In genomic region chr4:153398713-153399112, GRCh38 we compare ENCODE assay signal across 16 cellular contexts. TPM values are rescaled to one million over a fixed set of nuclear protein-coding genes. Genes with fewer than 3 reads are reported as not detected.
"Had no signal": no experiment of that assay in that cellular context is flagged by ENCODE, and none has a peak within 500 bp of the region (broad histone marks: within the 10 kb centered on the region; RNA-seq: fewer than 3 reads in every experiment).

No MANE protein-coding gene starts in this region.

- H3K9me3 ChIP-seq: left ventricle myocardium inferior, tibial artery, vagina had no signal

- H3K27me3 ChIP-seq: dorsolateral prefrontal cortex, tibial artery, vagina had no signal

- H3K27ac Mint-ChIP-seq: activated naive CD8-positive, alpha-beta T cell treated with anti-CD3 and anti-CD28 coated beads, Interleukin-2, amount 10 ng/mL, durations not matched to agents 7 days and 5 days; activated T-helper 1 cell treated with anti-CD3 and anti-CD28 coated beads, Interleukin-12 subunit alpha, Interleukin-12 subunit beta, Interleukin-2, Interleukin-4 antibody, amounts not matched to agents 30 ng/mL and 10 ng/mL and 1 ng/mL, durations not matched to agents 14 hours and 24 hours and 36 hours; endodermal cell; stimulated activated memory B cell treated with anti-CD40 and anti-IgM and Interleukin-4, amounts not matched to agents 10 μg/mL and 1 μg/mL and 100 μg/mL, for 72 hours had no signal

- H3K36me3 Mint-ChIP-seq: stimulated activated memory B cell treated with anti-CD40 and anti-IgM and Interleukin-4, amounts not matched to agents 10 μg/mL and 1 μg/mL and 100 μg/mL, for 72 hours had no signal

- DNase-seq: activated CD4-positive, CD25-positive, alpha-beta regulatory T cell treated with anti-CD3 and anti-CD28 coated beads, Interleukin-2, amount 50 U/mL, for 72 hours; activated naive CD4-positive, alpha-beta T cell; activated naive CD8-positive, alpha-beta T cell treated with anti-CD3 and anti-CD28 coated beads, Interleukin-2, amount 10 ng/mL, durations not matched to agents 7 days and 5 days; aorta; dorsolateral prefrontal cortex; endodermal cell; erythroblast; kidney; left ventricle myocardium inferior; stimulated activated CD4-positive, alpha-beta T cell treated with anti-CD3 and anti-CD28 coated beads, Interleukin-2, amount 100 ng/mL, for 48 hours; T-helper 1 cell; tibial artery had no signal

- ATAC-seq: stimulated activated memory B cell treated with anti-CD40 and anti-IgM and Interleukin-4, amounts not matched to agents 10 μg/mL and 1 μg/mL and 100 μg/mL, for 72 hours had no signal

- H3K27ac ChIP-seq: dorsolateral prefrontal cortex, left ventricle myocardium inferior, tibial artery, vagina had no signal

- FAIRE-seq: kidney had no signal

- H3K36me3 ChIP-seq: left ventricle myocardium inferior, tibial artery, vagina had no signal

- H3K4me3 ChIP-seq: dorsolateral prefrontal cortex, left ventricle myocardium inferior, tibial artery, vagina had no signal

- H3K4me3 Mint-ChIP-seq: activated naive CD8-positive, alpha-beta T cell treated with anti-CD3 and anti-CD28 coated beads, Interleukin-2, amount 10 ng/mL, durations not matched to agents 7 days and 5 days; activated T-helper 1 cell treated with anti-CD3 and anti-CD28 coated beads, Interleukin-12 subunit alpha, Interleukin-12 subunit beta, Interleukin-2, Interleukin-4 antibody, amounts not matched to agents 30 ng/mL and 10 ng/mL and 1 ng/mL, durations not matched to agents 14 hours and 24 hours and 36 hours; endodermal cell; neural crest cell; stimulated activated memory B cell treated with anti-CD40 and anti-IgM and Interleukin-4, amounts not matched to agents 10 μg/mL and 1 μg/mL and 100 μg/mL, for 72 hours had no signal

- H3K9me3 Mint-ChIP-seq: activated T-helper 1 cell treated with anti-CD3 and anti-CD28 coated beads, Interleukin-12 subunit alpha, Interleukin-12 subunit beta, Interleukin-2, Interleukin-4 antibody, amounts not matched to agents 30 ng/mL and 10 ng/mL and 1 ng/mL, durations not matched to agents 14 hours and 24 hours and 36 hours; neural crest cell; stimulated activated memory B cell treated with anti-CD40 and anti-IgM and Interleukin-4, amounts not matched to agents 10 μg/mL and 1 μg/mL and 100 μg/mL, for 72 hours had no signal

- H3K27me3 Mint-ChIP-seq: activated naive CD8-positive, alpha-beta T cell treated with anti-CD3 and anti-CD28 coated beads, Interleukin-2, amount 10 ng/mL, durations not matched to agents 7 days and 5 days; stimulated activated memory B cell treated with anti-CD40 and anti-IgM and Interleukin-4, amounts not matched to agents 10 μg/mL and 1 μg/mL and 100 μg/mL, for 72 hours had no signal

- H3K4me1 ChIP-seq: left ventricle myocardium inferior, vagina had no signal

- H3K4me1 Mint-ChIP-seq: neural crest cell; stimulated activated memory B cell treated with anti-CD40 and anti-IgM and Interleukin-4, amounts not matched to agents 10 μg/mL and 1 μg/mL and 100 μg/mL, for 72 hours had no signal

RNA-seq across cellular contexts. Expression of gene MND1, which starts 54.2 kb away (rescaled TPM):
- total RNA-seq: vagina had no signal
